Comparison of ENCODE assay signal across 10 cellular contexts in the genomic region with DNA sequence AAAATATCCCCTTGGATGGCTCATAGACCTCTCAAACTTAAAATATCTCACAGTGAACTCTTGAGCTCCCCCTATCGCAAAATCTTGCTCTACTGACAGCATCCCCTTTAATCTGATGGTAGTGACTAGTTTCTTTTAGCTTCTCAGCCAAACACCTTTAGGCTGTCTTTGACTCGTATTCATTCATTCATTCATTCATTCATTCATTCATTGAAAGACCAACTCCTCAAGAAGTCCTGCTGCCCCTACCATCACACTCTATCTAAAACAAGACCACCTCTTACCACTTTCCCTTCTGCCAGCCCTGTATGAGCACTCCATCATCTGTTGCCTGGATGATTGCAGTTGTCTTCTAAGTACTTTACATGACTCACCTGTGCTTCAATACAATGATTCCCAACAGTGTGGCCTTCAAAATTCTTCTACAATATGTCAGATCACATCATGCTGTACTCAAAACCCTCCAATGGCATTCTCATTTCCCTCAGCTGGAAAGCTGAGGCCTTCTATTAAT. TPM values are rescaled to one million over a fixed set of nuclear protein-coding genes. Genes with fewer than 3 reads are reported as not detected.
A peak's percentile ranks its signal among the peaks of the same experiment; 100 is the strongest.
DNase-seq lines count a peak whose midpoint lies in the region; ATAC-seq and TF ChIP-seq lines count a peak whose summit lies in the region.
"Had no signal": no experiment of that assay in that cellular context is flagged by ENCODE, and none has a peak within 500 bp of the region (broad histone marks: within the 10 kb centered on the region; RNA-seq: fewer than 3 reads in every experiment).

No MANE protein-coding gene starts in this region.

- DNase-seq in ELR (ENCODE audit: low read depth) (peak; percentile 91), WERI-Rb-1 (peak; percentile 9), left kidney (ENCODE audit: low read depth, low spot score) (peak; percentile 11), NCI-H187 (lab: John Stamatoyannopoulos, UW) (no peak), posterior vena cava (ENCODE audit: low spot score) (no peak)
- DNase-seq in activated CD4-positive, alpha-beta memory T cell treated with anti-CD3 and anti-CD28 coated beads for 36 hours, result no peak
- DNase-seq: naive thymus-derived CD8-positive, alpha-beta T cell; substantia nigra had no signal

- ATAC-seq in HG03159 (IDR thresholded peaks at IDR 0.05; ENCODE audit: unreplicated experiment), result peak; percentile 72
- ATAC-seq in GM21367 (IDR thresholded peaks at IDR 0.05; ENCODE audit: unreplicated experiment), result no peak
- ATAC-seq: naive thymus-derived CD8-positive, alpha-beta T cell had no signal

- no peak overlapping the region for H3K27ac ChIP-seq in WERI-Rb-1

- H3K9me3 Mint-ChIP-seq in activated CD4-positive, alpha-beta memory T cell treated with anti-CD3 and anti-CD28 coated beads for 36 hours, result no peaks in the 10 kb centered on the region
- H3K9me3 Mint-ChIP-seq: naive thymus-derived CD8-positive, alpha-beta T cell had no signal

- no peaks in the 10 kb centered on the region for H3K36me3 ChIP-seq in WERI-Rb-1

- no peak overlapping the region for H3K4me3 Mint-ChIP-seq in activated CD4-positive, alpha-beta memory T cell treated with anti-CD3 and anti-CD28 coated beads for 36 hours
- H3K4me3 Mint-ChIP-seq: naive thymus-derived CD8-positive, alpha-beta T cell had no signal

- intact Hi-C loops in activated CD4-positive, alpha-beta memory T cell treated with anti-CD3 and anti-CD28 coated beads for 36 hours (cut with micrococcal nuclease), result no loop called here
- intact Hi-C loops in posterior vena cava (cut with DNase I), result no loop called here

- CTCF ChIA-PET in activated CD4-positive, alpha-beta memory T cell treated with anti-CD3 and anti-CD28 coated beads for 36 hours (lab: Charles Lee), result interaction anchor here (0.8 to 2.3 kb wide), 19 partner anchors 8 to 93 kb away, joined by 3 to 21 read pairs (median 4); no protein-coding TSS in a partner anchor

- no peak overlapping the region for H3K4me3 ChIP-seq in WERI-Rb-1 (ENCODE audit: low read depth, low read length)

- peaks cover 38% of the 10 kb centered on the region for H3K4me1 Mint-ChIP-seq in activated CD4-positive, alpha-beta memory T cell treated with anti-CD3 and anti-CD28 coated beads for 36 hours (ENCODE audit: low read depth)

- no peaks in the 10 kb centered on the region for H3K27me3 ChIP-seq in WERI-Rb-1 (ENCODE audit: insufficient read depth, low read depth, severe bottlenecking)

- no peak overlapping the region for H3K27ac Mint-ChIP-seq in activated CD4-positive, alpha-beta memory T cell treated with anti-CD3 and anti-CD28 coated beads for 36 hours
- H3K27ac Mint-ChIP-seq: naive thymus-derived CD8-positive, alpha-beta T cell had no signal

- H3K9me3 ChIP-seq in WERI-Rb-1 (ENCODE audit: severe bottlenecking), result no peaks in the 10 kb centered on the region

- POLR2A ChIA-PET in activated CD4-positive, alpha-beta memory T cell treated with anti-CD3 and anti-CD28 coated beads for 36 hours (lab: Charles Lee), result no interaction called here

- H3K27me3 Mint-ChIP-seq in activated CD4-positive, alpha-beta memory T cell treated with anti-CD3 and anti-CD28 coated beads for 36 hours, result peaks cover 5% of the 10 kb centered on the region

- H3K36me3 Mint-ChIP-seq in activated CD4-positive, alpha-beta memory T cell treated with anti-CD3 and anti-CD28 coated beads for 36 hours, result no peaks in the 10 kb centered on the region
- H3K36me3 Mint-ChIP-seq: naive thymus-derived CD8-positive, alpha-beta T cell had no signal

- TF ChIP-seq CTCF in WERI-Rb-1 (IDR thresholded peaks at IDR 0.05; ENCODE audit: low read depth, low read length), result peak; percentile 29; the same call in 1 of the 2 replicates

RNA-seq across cellular contexts. Expression of a gene that starts 46.8 kb away (rescaled TPM):
- 1 to 10 TPM; 2.2 to 2.3 TPM for total RNA-seq in activated CD4-positive, alpha-beta memory T cell treated with anti-CD3 and anti-CD28 coated beads for 36 hours
- 10 to 100 TPM in 1 of 2 donors, 1 to 10 TPM in 1; 7.5 to 21.3 TPM for total RNA-seq in posterior vena cava
- total RNA-seq: naive thymus-derived CD8-positive, alpha-beta T cell had no signal

Comparison
In these comparisons a context has a peak if more than half of its experiments do, and no peak if none do; other contexts are left out.
1. DNase-seq: peak in ELR (single experiment), WERI-Rb-1 (single experiment) and left kidney (single experiment); none in activated CD4-positive, alpha-beta memory T cell treated with anti-CD3 and anti-CD28 coated beads for 36 hours (single experiment), NCI-H187 (0 of 2) and posterior vena cava (single experiment).